Comparison of ENCODE assay signal across 23 cellular contexts in the genomic region with DNA sequence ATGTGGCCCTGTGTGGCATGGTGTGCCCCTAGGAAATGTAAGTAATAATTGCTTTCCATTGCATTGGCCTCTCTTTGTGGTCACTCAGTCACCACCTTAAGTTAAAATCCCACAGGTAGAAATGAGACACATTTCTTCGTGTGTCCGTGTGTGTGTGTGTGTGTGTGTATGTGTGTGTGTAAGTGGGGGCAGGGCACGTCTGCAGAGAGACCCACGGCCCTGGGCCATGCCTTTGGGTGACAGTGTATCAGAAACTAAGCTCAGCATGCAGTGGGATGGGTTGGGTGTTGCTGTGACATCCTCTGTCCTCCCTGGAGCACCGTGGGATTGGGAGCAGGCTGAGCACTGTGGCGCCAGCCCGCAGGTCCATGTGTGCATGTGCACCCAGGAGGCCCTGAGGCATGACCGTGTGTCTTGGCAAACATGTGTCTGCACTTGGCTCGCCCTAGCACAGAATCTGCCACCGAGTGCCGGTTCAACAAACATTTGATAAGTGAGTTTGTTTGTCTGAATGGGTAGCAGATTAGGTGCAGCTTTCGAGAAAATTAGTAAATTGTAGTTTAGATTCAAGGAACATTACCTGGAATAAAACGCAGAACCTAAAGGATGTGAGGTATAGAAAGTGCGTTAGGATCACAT.
"Had no signal": no experiment of that assay in that cellular context is flagged by ENCODE, and none has a peak within 500 bp of the region (broad histone marks: within the 10 kb centered on the region; RNA-seq: fewer than 3 reads in every experiment).

No MANE protein-coding gene starts in this region.

- H2AFZ ChIP-seq: parathyroid adenoma had no signal

- H3K36me3 ChIP-seq: gastrocnemius medialis, heart left ventricle, lower lobe of right lung, neutrophil, thyroid gland, vagina had no signal

- H3K9me3 ChIP-seq: thyroid gland had no signal

- ATAC-seq: effector memory CD8-positive, alpha-beta T cell; gastrocnemius medialis; left cardiac atrium; left ventricle myocardium superior; lower lobe of right lung; natural killer cell; sciatic nerve; stimulated activated naive CD8-positive, alpha-beta T cell treated with anti-CD3 and anti-CD28 coated beads, Interleukin-15, amount 100 ng/mL, for 72 hours had no signal

- H3K4me1 ChIP-seq: gastrocnemius medialis, lower lobe of right lung, parathyroid adenoma, thyroid gland had no signal

- H3K79me2 ChIP-seq: parathyroid adenoma had no signal

- H3K4me3 ChIP-seq: gastrocnemius medialis, heart left ventricle, lower lobe of right lung, smooth muscle cell, thyroid gland, vagina had no signal

- H3K9ac ChIP-seq: parathyroid adenoma had no signal

- H3K27me3 ChIP-seq: gastrocnemius medialis, heart left ventricle, thyroid gland, vagina had no signal

- H3K4me2 ChIP-seq: smooth muscle cell had no signal

- DNase-seq: cortex of kidney; effector memory CD8-positive, alpha-beta T cell; foreskin fibroblast; gastrocnemius medialis; heart left ventricle; hippocampal formation; left cardiac atrium; left ventricle myocardium superior; lower lobe of right lung; natural killer cell; stimulated activated CD4-positive, alpha-beta T cell treated with anti-CD3 and anti-CD28 coated beads, Interleukin-12 subunit alpha, Interleukin-12 subunit beta, amount 100 ng/mL, for 4 hours; stimulated activated CD4-positive, alpha-beta T cell treated with anti-CD3 and anti-CD28 coated beads, Interleukin-1b, Interleukin-23, amount 100 ng/mL, for 48 hours; stimulated activated CD4-positive, alpha-beta T cell treated with anti-CD3 and anti-CD28 coated beads, Interleukin-4, amount 100 ng/mL, for 1 hour; stimulated activated CD8-positive, alpha-beta memory T cell treated with anti-CD3 and anti-CD28 coated beads, Interleukin-4, amount 100 ng/mL, for 48 hours; stimulated activated naive CD4-positive, alpha-beta T cell; stimulated activated naive CD8-positive, alpha-beta T cell treated with anti-CD3 and anti-CD28 coated beads, Interleukin-15, amount 100 ng/mL, for 72 hours; thyroid gland; trophoblast cell had no signal

- H3K27ac ChIP-seq: gastrocnemius medialis, heart left ventricle, lower lobe of right lung, neutrophil, parathyroid adenoma, thyroid gland, vagina had no signal
